1 cellular context compared by ENCODE assay signal in the genomic region with DNA sequence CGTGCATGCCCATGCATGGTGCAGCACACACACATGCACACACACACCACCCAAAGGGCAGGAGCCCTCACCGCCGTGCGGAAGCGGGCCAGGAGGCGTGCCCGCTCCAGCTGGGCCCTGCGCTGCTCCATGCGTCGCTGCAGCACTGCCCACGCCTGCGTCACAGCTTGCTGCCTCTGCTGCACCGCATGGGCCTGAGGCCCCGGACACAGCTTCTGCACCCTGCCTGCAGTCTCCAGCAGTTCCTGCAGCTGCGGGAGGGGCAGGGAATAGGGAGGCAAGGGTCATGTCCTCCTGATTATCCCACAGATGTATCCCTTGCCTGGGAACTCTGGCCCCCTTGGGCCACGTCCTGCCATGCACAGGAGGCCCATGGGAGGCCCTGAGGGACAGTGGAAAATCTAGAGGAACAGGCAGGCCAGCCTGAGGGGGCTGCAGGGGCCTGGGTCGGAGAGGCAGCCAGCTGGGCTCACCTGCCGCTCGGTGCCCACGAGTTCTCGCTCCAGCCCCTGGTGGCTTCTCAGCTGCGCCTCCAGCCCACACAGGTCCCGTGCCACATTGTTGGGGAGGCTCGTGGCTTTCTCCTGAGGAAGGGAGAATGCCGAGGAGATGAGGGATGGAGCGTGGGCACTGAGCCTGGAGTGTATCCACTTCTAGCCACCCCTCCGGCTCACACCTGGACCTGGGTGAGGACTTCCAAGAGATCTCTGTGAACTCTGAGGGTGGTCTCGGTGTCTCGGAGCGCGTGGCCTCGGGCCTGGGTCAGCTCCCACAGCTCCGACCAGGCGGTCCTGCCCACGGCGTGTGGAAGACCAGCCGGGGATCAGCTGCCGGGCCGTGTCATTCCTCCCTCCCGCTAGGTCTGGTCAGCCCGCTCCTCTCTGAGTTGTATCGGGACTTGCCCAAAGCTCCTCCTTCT.
TF ChIP-seq lines count a peak whose summit lies in the region.

No MANE protein-coding gene starts in this region.

TF ChIP-seq in WTC11, 78 proteins besides CTCF, POLR2A, EP300 and RAD21 (continued from another document):
- TF ChIP-seq, protein P1, sequence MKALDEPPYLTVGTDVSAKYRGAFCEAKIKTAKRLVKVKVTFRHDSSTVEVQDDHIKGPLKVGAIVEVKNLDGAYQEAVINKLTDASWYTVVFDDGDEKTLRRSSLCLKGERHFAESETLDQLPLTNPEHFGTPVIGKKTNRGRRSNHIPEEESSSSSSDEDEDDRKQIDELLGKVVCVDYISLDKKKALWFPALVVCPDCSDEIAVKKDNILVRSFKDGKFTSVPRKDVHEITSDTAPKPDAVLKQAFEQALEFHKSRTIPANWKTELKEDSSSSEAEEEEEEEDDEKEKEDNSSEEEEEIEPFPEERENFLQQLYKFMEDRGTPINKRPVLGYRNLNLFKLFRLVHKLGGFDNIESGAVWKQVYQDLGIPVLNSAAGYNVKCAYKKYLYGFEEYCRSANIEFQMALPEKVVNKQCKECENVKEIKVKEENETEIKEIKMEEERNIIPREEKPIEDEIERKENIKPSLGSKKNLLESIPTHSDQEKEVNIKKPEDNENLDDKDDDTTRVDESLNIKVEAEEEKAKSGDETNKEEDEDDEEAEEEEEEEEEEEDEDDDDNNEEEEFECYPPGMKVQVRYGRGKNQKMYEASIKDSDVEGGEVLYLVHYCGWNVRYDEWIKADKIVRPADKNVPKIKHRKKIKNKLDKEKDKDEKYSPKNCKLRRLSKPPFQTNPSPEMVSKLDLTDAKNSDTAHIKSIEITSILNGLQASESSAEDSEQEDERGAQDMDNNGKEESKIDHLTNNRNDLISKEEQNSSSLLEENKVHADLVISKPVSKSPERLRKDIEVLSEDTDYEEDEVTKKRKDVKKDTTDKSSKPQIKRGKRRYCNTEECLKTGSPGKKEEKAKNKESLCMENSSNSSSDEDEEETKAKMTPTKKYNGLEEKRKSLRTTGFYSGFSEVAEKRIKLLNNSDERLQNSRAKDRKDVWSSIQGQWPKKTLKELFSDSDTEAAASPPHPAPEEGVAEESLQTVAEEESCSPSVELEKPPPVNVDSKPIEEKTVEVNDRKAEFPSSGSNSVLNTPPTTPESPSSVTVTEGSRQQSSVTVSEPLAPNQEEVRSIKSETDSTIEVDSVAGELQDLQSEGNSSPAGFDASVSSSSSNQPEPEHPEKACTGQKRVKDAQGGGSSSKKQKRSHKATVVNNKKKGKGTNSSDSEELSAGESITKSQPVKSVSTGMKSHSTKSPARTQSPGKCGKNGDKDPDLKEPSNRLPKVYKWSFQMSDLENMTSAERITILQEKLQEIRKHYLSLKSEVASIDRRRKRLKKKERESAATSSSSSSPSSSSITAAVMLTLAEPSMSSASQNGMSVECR (CRISPR knock-in tag; IDR thresholded peaks at IDR 0.05; ENCODE audit: borderline replicate concordance), result no peak
- no peak for TF ChIP-seq ELF4 (CRISPR knock-in tag; IDR thresholded peaks at IDR 0.05; ENCODE audit: low read depth)
- TF ChIP-seq ZNF219 (CRISPR knock-in tag; IDR thresholded peaks at IDR 0.05; ENCODE audit: borderline replicate concordance), result no peak
